Comparison of ENCODE assay signal across 23 cellular contexts in the genomic region with DNA sequence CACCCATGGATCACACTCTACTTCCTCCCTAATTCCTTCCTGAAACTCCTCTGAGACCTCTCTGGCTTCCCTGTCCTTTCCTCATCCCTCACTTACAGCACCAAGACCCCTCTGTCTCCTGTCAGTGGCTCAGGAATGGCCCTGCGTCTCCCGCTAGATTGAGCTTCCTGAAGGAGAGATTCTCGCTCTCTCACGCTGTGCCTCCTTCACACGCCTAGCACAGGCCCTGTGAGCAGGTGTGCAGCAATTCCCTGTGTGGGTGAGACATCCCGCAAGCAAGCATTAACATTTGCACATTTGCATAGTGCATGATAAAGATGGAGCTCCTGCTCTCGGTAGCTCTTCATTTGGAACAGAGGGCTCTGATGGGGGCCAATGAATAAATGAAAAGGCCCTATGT.
DNase-seq lines count a peak whose midpoint lies in the region; ATAC-seq and TF ChIP-seq lines count a peak whose summit lies in the region.
"Had no signal": no experiment of that assay in that cellular context is flagged by ENCODE, and none has a peak within 500 bp of the region (broad histone marks: within the 10 kb centered on the region; RNA-seq: fewer than 3 reads in every experiment).

No MANE protein-coding gene starts in this region.

- no peaks in the 10 kb centered on the region for H3K4me1 Mint-ChIP-seq in activated CD4-positive, alpha-beta T cell treated with anti-CD3 and anti-CD28 coated beads, Interleukin-2, amount 10 ng/mL, durations not matched to agents 24 days and 14 days
- peaks cover 83% of the 10 kb centered on the region for H3K4me1 Mint-ChIP-seq in chondrocyte (ENCODE audit: low read depth)
- peaks cover 83% of the 10 kb centered on the region for H3K4me1 Mint-ChIP-seq in osteocyte (ENCODE audit: unreplicated experiment)

- H3K27ac Mint-ChIP-seq in activated CD4-positive, alpha-beta T cell treated with anti-CD3 and anti-CD28 coated beads, Interleukin-2, amount 10 ng/mL, durations not matched to agents 24 days and 14 days = peak overlapping the region; percentile 45
- H3K27ac Mint-ChIP-seq in chondrocyte (ENCODE audit: unreplicated experiment) (peak overlapping the region; percentile 69), osteocyte (ENCODE audit: unreplicated experiment) (no peak overlapping the region)
- H3K27ac Mint-ChIP-seq: progenitor cell of endocrine pancreas; T-helper 1 cell treated with Interleukin-12 subunit alpha and Interleukin-12 subunit beta and Interleukin-4 antibody, amounts not matched to agents 30 μg/mL and 1 μg/mL, for 36 hours had no signal

- no peak overlapping the region for H3K4me3 Mint-ChIP-seq in activated CD4-positive, alpha-beta T cell treated with anti-CD3 and anti-CD28 coated beads, Interleukin-2, amount 10 ng/mL, durations not matched to agents 24 days and 14 days
- H3K4me3 Mint-ChIP-seq in chondrocyte (ENCODE audit: unreplicated experiment) (no peak overlapping the region), osteocyte (ENCODE audit: unreplicated experiment) (peak overlapping the region; percentile 15)
- H3K4me3 Mint-ChIP-seq: T-helper 1 cell treated with Interleukin-12 subunit alpha and Interleukin-12 subunit beta and Interleukin-4 antibody, amounts not matched to agents 30 μg/mL and 1 μg/mL, for 36 hours had no signal

- H3K9me3 Mint-ChIP-seq in activated CD4-positive, alpha-beta T cell treated with anti-CD3 and anti-CD28 coated beads, Interleukin-2, amount 10 ng/mL, durations not matched to agents 24 days and 14 days = no peaks in the 10 kb centered on the region
- H3K9me3 Mint-ChIP-seq in chondrocyte (ENCODE audit: low read depth) (no peaks in the 10 kb centered on the region), osteocyte (ENCODE audit: unreplicated experiment) (no peaks in the 10 kb centered on the region)
- H3K9me3 Mint-ChIP-seq: T-helper 1 cell treated with Interleukin-12 subunit alpha and Interleukin-12 subunit beta and Interleukin-4 antibody, amounts not matched to agents 30 μg/mL and 1 μg/mL, for 36 hours had no signal

- H3K36me3 Mint-ChIP-seq in activated CD4-positive, alpha-beta T cell treated with anti-CD3 and anti-CD28 coated beads, Interleukin-2, amount 10 ng/mL, durations not matched to agents 24 days and 14 days (ENCODE audit: low read depth) = no peaks in the 10 kb centered on the region
- H3K36me3 Mint-ChIP-seq in chondrocyte (ENCODE audit: low read depth) (no peaks in the 10 kb centered on the region), osteocyte (ENCODE audit: unreplicated experiment) (no peaks in the 10 kb centered on the region)

- H3K4me3 ChIP-seq in upper lobe of right lung = no peak overlapping the region

- H3K27ac ChIP-seq in upper lobe of right lung = peak overlapping the region; percentile 17
- H3K27ac ChIP-seq: 22Rv1, brain microvascular endothelial cell had no signal

- no peaks in the 10 kb centered on the region for H3K9me3 ChIP-seq in upper lobe of right lung
- H3K9me3 ChIP-seq: SK-N-SH had no signal

- no peaks in the 10 kb centered on the region for H3K27me3 ChIP-seq in upper lobe of right lung
- H3K27me3 ChIP-seq: brain microvascular endothelial cell had no signal

- intact Hi-C loops in activated CD4-positive, alpha-beta T cell treated with anti-CD3 and anti-CD28 coated beads, Interleukin-2, amount 10 ng/mL, durations not matched to agents 24 days and 14 days (cut with micrococcal nuclease) = no loop called here
- intact Hi-C loops in upper lobe of right lung (cut with DNase I) = no loop called here

- H3K4me1 ChIP-seq in upper lobe of right lung = no peaks in the 10 kb centered on the region

- peaks cover 2% of the 10 kb centered on the region for H3K27me3 Mint-ChIP-seq in activated CD4-positive, alpha-beta T cell treated with anti-CD3 and anti-CD28 coated beads, Interleukin-2, amount 10 ng/mL, durations not matched to agents 24 days and 14 days
- no peaks in the 10 kb centered on the region for H3K27me3 Mint-ChIP-seq in chondrocyte (ENCODE audit: low read depth)
- H3K27me3 Mint-ChIP-seq in osteocyte (ENCODE audit: unreplicated experiment) = no peaks in the 10 kb centered on the region

- no peak for DNase-seq in activated CD4-positive, alpha-beta T cell treated with anti-CD3 and anti-CD28 coated beads, Interleukin-2, amount 10 ng/mL, durations not matched to agents 24 days and 14 days
- no peak for DNase-seq in activated CD4-positive, alpha-beta T cell treated with anti-CD3 and anti-CD28 coated beads for 48 hours
- DNase-seq in chondrocyte (ENCODE audit: low spot score) = no peak
- DNase-seq in osteocyte (ENCODE audit: extremely low spot score, unreplicated experiment) = no peak
- DNase-seq in upper lobe of right lung = no peak
- DNase-seq in RPMI8226 = no peak
- no peak for DNase-seq in occipital lobe (lab: John Stamatoyannopoulos, UW)
- no peak for DNase-seq in pons (ENCODE audit: low spot score)
- DNase-seq: activated CD4-positive, alpha-beta T cell treated with anti-CD3 and anti-CD28 coated beads for 1 hour; activated effector memory CD4-positive, alpha-beta T cell treated with anti-CD3 and anti-CD28 coated beads, Interleukin-2, amount 50 U/mL, for 16 hours; brain microvascular endothelial cell; Calu3; effector CD4-positive, alpha-beta T cell; KG1; NCI-H1417 treated with DMSO at 0.1 percent for 48 hours; NCI-H2081 treated with DMSO at 0.1 percent for 48 hours; NCI-H226; SK-N-SH; stimulated activated naive CD4-positive, alpha-beta T cell treated with Interleukin-2 at 50 U/mL for 16 hours; trophoblast cell had no signal

- no peaks in the 10 kb centered on the region for H3K36me3 ChIP-seq in upper lobe of right lung
- H3K36me3 ChIP-seq: brain microvascular endothelial cell had no signal

- ATAC-seq in upper lobe of right lung = no peak

- TF ChIP-seq CTCF in chondrocyte (IDR thresholded peaks at IDR 0.05) (no peak), osteocyte (IDR thresholded peaks at IDR 0.05) (no peak), upper lobe of right lung (IDR thresholded peaks at IDR 0.05) (no peak)
